8 cellular contexts compared by ENCODE assay signal in genomic region chr19:18542936-18543813, GRCh38. TPM values are rescaled to one million over a fixed set of nuclear protein-coding genes. Genes with fewer than 3 reads are reported as not detected.
A peak's percentile ranks its signal among the peaks of the same experiment; 100 is the strongest.
DNase-seq lines count a peak whose midpoint lies in the region; ATAC-seq, FAIRE-seq and TF ChIP-seq lines count a peak whose summit lies in the region.

Gene FKBP8, minus strand, starts transcription at chr19:18543573. Its CDS starts 1,603 bp downstream, at chr19:18541970.

- no peaks in the 10 kb centered on the region for H4K20me1 ChIP-seq in smooth muscle cell (ENCODE audit: low read depth)

- DNase-seq in A172 (ENCODE audit: low spot score) (peak; percentile 76), NCI-H2227 treated with DMSO at 0.1 percent for 48 hours (lab: John Stamatoyannopoulos, UW) (peak; percentile 39), activated B cell treated with CpG ODN at 0.5 μM for 24 hours (peak; percentile 92), bronchial epithelial cell (ENCODE audit: low read depth) (peak; percentile 64), immature natural killer cell (peak; percentile 89 to 91 (median 90)), smooth muscle cell (lab: John Stamatoyannopoulos, UW; ENCODE audit: unreplicated experiment) (peak; percentile 73)

- ATAC-seq in GM18868 (IDR thresholded peaks at IDR 0.05; ENCODE audit: unreplicated experiment): peak; percentile 96
- peak; percentile 83 for ATAC-seq in HG03135 (IDR thresholded peaks at IDR 0.05; ENCODE audit: unreplicated experiment)
- peak; percentile 99 for ATAC-seq in activated B cell treated with CpG ODN at 0.5 μM for 24 hours (ENCODE audit: low read depth)

- intact Hi-C loops in activated B cell treated with CpG ODN at 0.5 μM for 24 hours (cut with micrococcal nuclease): loop anchor here (1.0 to 5.0 kb wide), 3 partner anchors 21 to 44 kb away; partner anchors contain the start of genes ELL, REX1BD and UBA52

- H3K4me1 ChIP-seq in smooth muscle cell (ENCODE audit: low read depth): peaks cover 9% of the 10 kb centered on the region

- peak within 1 kb of the TSS; percentile 77 for H2AFZ ChIP-seq in smooth muscle cell (ENCODE audit: low read depth)

- H3K36me3 ChIP-seq in bronchial epithelial cell (ENCODE audit: control insufficient read depth, insufficient read depth, low read length) (peaks cover 13% of the 10 kb centered on the region), smooth muscle cell (ENCODE audit: low read depth) (no peaks in the 10 kb centered on the region)

- H3K27me3 ChIP-seq in bronchial epithelial cell (ENCODE audit: control insufficient read depth, insufficient read depth, low read length): no peaks in the 10 kb centered on the region
- H3K27me3 ChIP-seq in smooth muscle cell (ENCODE audit: low read depth): no peaks in the 10 kb centered on the region

- H3K9ac ChIP-seq in smooth muscle cell (ENCODE audit: low read depth): peak within 1 kb of the TSS; percentile 83

- H3K4me1 Mint-ChIP-seq in activated B cell treated with CpG ODN at 0.5 μM for 24 hours (peaks cover 23% of the 10 kb centered on the region), immature natural killer cell (peaks cover 21 to 30% of the 10 kb centered on the region in 2 donors)

- H3K4me3 Mint-ChIP-seq in activated B cell treated with CpG ODN at 0.5 μM for 24 hours: peak within 1 kb of the TSS; percentile 90
- H3K4me3 Mint-ChIP-seq in immature natural killer cell: peak within 1 kb of the TSS; percentile 92 to 94 (median 93)

- H3K36me3 Mint-ChIP-seq in activated B cell treated with CpG ODN at 0.5 μM for 24 hours (ENCODE audit: low read depth) (peaks cover 21% of the 10 kb centered on the region), immature natural killer cell (no peaks in the 10 kb centered on the region)

- peak within 1 kb of the TSS; percentile 85 for H3K4me2 ChIP-seq in smooth muscle cell

- no peaks in the 10 kb centered on the region for H3F3A ChIP-seq in smooth muscle cell (ENCODE audit: low read depth)

- TF ChIP-seq CTCF in activated B cell treated with CpG ODN at 0.5 μM for 24 hours (IDR thresholded peaks at IDR 0.05) (no peak), bronchial epithelial cell (IDR thresholded peaks at IDR 0.05; ENCODE audit: insufficient read depth, low read length, severe bottlenecking) (no peak), smooth muscle cell (IDR thresholded peaks at IDR 0.05; ENCODE audit: borderline replicate concordance, insufficient read depth, poor library complexity, severe bottlenecking) (no peak)

- CTCF ChIA-PET in activated B cell treated with CpG ODN at 0.5 μM for 24 hours (lab: Charles Lee): interaction anchor here (1.0 to 1.1 kb wide), 2 partner anchors 21 to 28 kb away, joined by 4 read pairs; partner anchors contain the start of genes ELL and UBA52

- WGBS in smooth muscle cell (ENCODE audit: low lambda C conversion rate): 0% methylated on average over 1 of the region's 86 CpGs

- peak within 1 kb of the TSS; percentile 77 for H3K4me3 ChIP-seq in bronchial epithelial cell (ENCODE audit: low read depth, low read length)
- H3K4me3 ChIP-seq in smooth muscle cell: peak within 1 kb of the TSS; percentile 75

- POLR2A ChIA-PET in activated B cell treated with CpG ODN at 0.5 μM for 24 hours (lab: Charles Lee): interaction anchor here (0.6 to 3.6 kb wide), 10 partner anchors 14 to 425 kb away, joined by 3 to 47 read pairs (median 4); partner anchors contain the start of genes COPE, DDX49, ELL and KXD1

- H3K27me3 Mint-ChIP-seq in activated B cell treated with CpG ODN at 0.5 μM for 24 hours: no peaks in the 10 kb centered on the region
- H3K27me3 Mint-ChIP-seq in immature natural killer cell (ENCODE audit: low read depth in 3 of 3): peaks cover 0 to 6% (median 0%) of the 10 kb centered on the region in 3 donors

- FAIRE-seq in bronchial epithelial cell (lab: Jason Lieb, UNC): no peak

- H3K27ac ChIP-seq in smooth muscle cell (ENCODE audit: low read depth): peak within 1 kb of the TSS; percentile 42

- peak within 1 kb of the TSS; percentile 90 for H3K27ac Mint-ChIP-seq in activated B cell treated with CpG ODN at 0.5 μM for 24 hours
- H3K27ac Mint-ChIP-seq in immature natural killer cell: peak within 1 kb of the TSS; percentile 90 to 99 (median 94)

- H3K9me3 ChIP-seq in smooth muscle cell (replicated peaks; ENCODE audit: low read depth): no peaks in the 10 kb centered on the region

- H3K9me3 Mint-ChIP-seq in activated B cell treated with CpG ODN at 0.5 μM for 24 hours (no peaks in the 10 kb centered on the region), immature natural killer cell (no peaks in the 10 kb centered on the region)

- peaks cover 16% of the 10 kb centered on the region for H3K79me2 ChIP-seq in smooth muscle cell (ENCODE audit: low read depth)

RNA-seq across cellular contexts. Expression of gene FKBP8, which starts in this region (rescaled TPM):
- 286 and 312 TPM in 2 replicates for total RNA-seq in A172 (2014; rRNA removed; shearing (Covaris generic))
- 133 and 140 TPM in 2 replicates for total RNA-seq in activated B cell treated with CpG ODN at 0.5 μM for 24 hours
- 142 and 218 TPM in 2 replicates for total RNA-seq in bronchial epithelial cell
- 100 to 1,000 TPM in 1 of 3 donors, 10 to 100 TPM in 2; 85.7 to 137 (median 94.5) TPM for polyA plus RNA-seq in immature natural killer cell
- 143 and 161 TPM in 2 replicates for total RNA-seq in smooth muscle cell
- polyA plus RNA-seq in smooth muscle cell: 340 and 358 TPM in 2 replicates

Comparison
In these comparisons a context has a peak if more than half of its experiments do, and no peak if none do; other contexts are left out.
1. Peak in every context shown above with its lines: DNase-seq, ATAC-seq, H3K4me3 ChIP-seq and H3K27ac ChIP-seq.
2. DNase-seq: peak in every context shown above with its lines; median percentile 92 in activated B cell treated with CpG ODN at 0.5 μM for 24 hours; 90 in immature natural killer cell; 76 in A172; 73 in smooth muscle cell; 64 in bronchial epithelial cell; 39 in NCI-H2227 treated with DMSO at 0.1 percent for 48 hours.